Comparison of ENCODE assay signal across 1 cellular context in genomic region chr1:12161662-12162458, GRCh38.
TF ChIP-seq lines count a peak whose summit lies in the region.

No MANE protein-coding gene starts in this region.

TF ChIP-seq in GM12878, 131 proteins besides CTCF, POLR2A, EP300 and RAD21 (continued from another document and continues in another):
- TF ChIP-seq, protein P1, sequence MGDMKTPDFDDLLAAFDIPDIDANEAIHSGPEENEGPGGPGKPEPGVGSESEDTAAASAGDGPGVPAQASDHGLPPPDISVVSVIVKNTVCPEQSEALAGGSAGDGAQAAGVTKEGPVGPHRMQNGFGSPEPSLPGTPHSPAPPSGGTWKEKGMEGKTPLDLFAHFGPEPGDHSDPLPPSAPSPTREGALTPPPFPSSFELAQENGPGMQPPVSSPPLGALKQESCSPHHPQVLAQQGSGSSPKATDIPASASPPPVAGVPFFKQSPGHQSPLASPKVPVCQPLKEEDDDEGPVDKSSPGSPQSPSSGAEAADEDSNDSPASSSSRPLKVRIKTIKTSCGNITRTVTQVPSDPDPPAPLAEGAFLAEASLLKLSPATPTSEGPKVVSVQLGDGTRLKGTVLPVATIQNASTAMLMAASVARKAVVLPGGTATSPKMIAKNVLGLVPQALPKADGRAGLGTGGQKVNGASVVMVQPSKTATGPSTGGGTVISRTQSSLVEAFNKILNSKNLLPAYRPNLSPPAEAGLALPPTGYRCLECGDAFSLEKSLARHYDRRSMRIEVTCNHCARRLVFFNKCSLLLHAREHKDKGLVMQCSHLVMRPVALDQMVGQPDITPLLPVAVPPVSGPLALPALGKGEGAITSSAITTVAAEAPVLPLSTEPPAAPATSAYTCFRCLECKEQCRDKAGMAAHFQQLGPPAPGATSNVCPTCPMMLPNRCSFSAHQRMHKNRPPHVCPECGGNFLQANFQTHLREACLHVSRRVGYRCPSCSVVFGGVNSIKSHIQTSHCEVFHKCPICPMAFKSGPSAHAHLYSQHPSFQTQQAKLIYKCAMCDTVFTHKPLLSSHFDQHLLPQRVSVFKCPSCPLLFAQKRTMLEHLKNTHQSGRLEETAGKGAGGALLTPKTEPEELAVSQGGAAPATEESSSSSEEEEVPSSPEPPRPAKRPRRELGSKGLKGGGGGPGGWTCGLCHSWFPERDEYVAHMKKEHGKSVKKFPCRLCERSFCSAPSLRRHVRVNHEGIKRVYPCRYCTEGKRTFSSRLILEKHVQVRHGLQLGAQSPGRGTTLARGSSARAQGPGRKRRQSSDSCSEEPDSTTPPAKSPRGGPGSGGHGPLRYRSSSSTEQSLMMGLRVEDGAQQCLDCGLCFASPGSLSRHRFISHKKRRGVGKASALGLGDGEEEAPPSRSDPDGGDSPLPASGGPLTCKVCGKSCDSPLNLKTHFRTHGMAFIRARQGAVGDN (IDR thresholded peaks at IDR 0.05): peak; percentile 84
- TF ChIP-seq CBFB (IDR thresholded peaks at IDR 0.05; ENCODE audit: low read depth) (no peak; the same call in 1 of the 2 replicates), MYB (IDR thresholded peaks at IDR 0.05; ENCODE audit: borderline replicate concordance, low read depth, low read length) (peak; percentile 79; the same call in 1 of the 2 replicates), MTA2 (IDR thresholded peaks at IDR 0.05; ENCODE audit: low read depth) (peak; percentile 82; the same call in 1 of the 2 replicates), MYC (IDR thresholded peaks at IDR 0.05; ENCODE audit: insufficient read depth, insufficient read length, insufficient replicate concordance, low read length, severe bottlenecking) (no peak), NR2C1 (IDR thresholded peaks at IDR 0.05) (no peak), PAX8 (IDR thresholded peaks at IDR 0.05) (no peak), JUND (IDR thresholded peaks at IDR 0.05; ENCODE audit: low read depth, low read length) (peak; percentile 90), NR2C2 (IDR thresholded peaks at IDR 0.05; ENCODE audit: borderline replicate concordance, control insufficient read depth, insufficient read length, low read depth) (no peak), BHLHE40 (IDR thresholded peaks at IDR 0.05; ENCODE audit: borderline replicate concordance in 1 of 2, low read depth in 2 of 2, low read length in 1 of 2) (peak; percentile 75 to 87), MXI1 (IDR thresholded peaks at IDR 0.05; ENCODE audit: low read depth, low read length) (peak; percentile 79; the same call in 1 of the 2 replicates), CBX3 (IDR thresholded peaks at IDR 0.05; ENCODE audit: borderline replicate concordance, low read depth) (no peak), CREB1 (IDR thresholded peaks at IDR 0.05; ENCODE audit: low read depth) (0 out of 2 replicates have a peak, but pooled peaks have one; percentile 34), YY1 (IDR thresholded peaks at IDR 0.05; ENCODE audit: low read depth, low read length) (no peak; the same call in 1 of the 2 replicates), MAX (IDR thresholded peaks at IDR 0.05; ENCODE audit: low read depth, low read length) (no peak; the same call in 1 of the 2 replicates), PAX5 (IDR thresholded peaks at IDR 0.05; ENCODE audit: borderline replicate concordance, low read depth, low read length) (peak; percentile 65; the same call in 1 of the 2 replicates), ZZZ3 (IDR thresholded peaks at IDR 0.05; ENCODE audit: control insufficient read depth, insufficient read length, low read depth) (no peak), NFXL1 (IDR thresholded peaks at IDR 0.05; ENCODE audit: borderline replicate concordance) (no peak), ATF3 (IDR thresholded peaks at IDR 0.05; ENCODE audit: borderline replicate concordance, extremely low read depth, low read depth, low read length) (no peak), TCF7 (IDR thresholded peaks at IDR 0.05; ENCODE audit: borderline replicate concordance) (no peak), CBX5 (IDR thresholded peaks at IDR 0.05; ENCODE audit: low read depth) (no peak), ZNF24 (IDR thresholded peaks at IDR 0.05) (peak; percentile 51; the same call in 1 of the 2 replicates), SREBF2 (IDR thresholded peaks at IDR 0.05; ENCODE audit: low read length) (no peak), ZBTB40 (IDR thresholded peaks at IDR 0.05; ENCODE audit: borderline replicate concordance) (no peak), PBX3 (IDR thresholded peaks at IDR 0.05; ENCODE audit: insufficient replicate concordance, low read depth, low read length) (no peak)
- TF ChIP-seq, protein P2, sequence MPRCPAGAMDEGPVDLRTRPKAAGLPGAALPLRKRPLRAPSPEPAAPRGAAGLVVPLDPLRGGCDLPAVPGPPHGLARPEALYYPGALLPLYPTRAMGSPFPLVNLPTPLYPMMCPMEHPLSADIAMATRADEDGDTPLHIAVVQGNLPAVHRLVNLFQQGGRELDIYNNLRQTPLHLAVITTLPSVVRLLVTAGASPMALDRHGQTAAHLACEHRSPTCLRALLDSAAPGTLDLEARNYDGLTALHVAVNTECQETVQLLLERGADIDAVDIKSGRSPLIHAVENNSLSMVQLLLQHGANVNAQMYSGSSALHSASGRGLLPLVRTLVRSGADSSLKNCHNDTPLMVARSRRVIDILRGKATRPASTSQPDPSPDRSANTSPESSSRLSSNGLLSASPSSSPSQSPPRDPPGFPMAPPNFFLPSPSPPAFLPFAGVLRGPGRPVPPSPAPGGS (IDR thresholded peaks at IDR 0.05; ENCODE audit: borderline replicate concordance, insufficient read depth, low read depth, low read length, poor library complexity, severe bottlenecking): peak; percentile 34
- TF ChIP-seq, protein P3, sequence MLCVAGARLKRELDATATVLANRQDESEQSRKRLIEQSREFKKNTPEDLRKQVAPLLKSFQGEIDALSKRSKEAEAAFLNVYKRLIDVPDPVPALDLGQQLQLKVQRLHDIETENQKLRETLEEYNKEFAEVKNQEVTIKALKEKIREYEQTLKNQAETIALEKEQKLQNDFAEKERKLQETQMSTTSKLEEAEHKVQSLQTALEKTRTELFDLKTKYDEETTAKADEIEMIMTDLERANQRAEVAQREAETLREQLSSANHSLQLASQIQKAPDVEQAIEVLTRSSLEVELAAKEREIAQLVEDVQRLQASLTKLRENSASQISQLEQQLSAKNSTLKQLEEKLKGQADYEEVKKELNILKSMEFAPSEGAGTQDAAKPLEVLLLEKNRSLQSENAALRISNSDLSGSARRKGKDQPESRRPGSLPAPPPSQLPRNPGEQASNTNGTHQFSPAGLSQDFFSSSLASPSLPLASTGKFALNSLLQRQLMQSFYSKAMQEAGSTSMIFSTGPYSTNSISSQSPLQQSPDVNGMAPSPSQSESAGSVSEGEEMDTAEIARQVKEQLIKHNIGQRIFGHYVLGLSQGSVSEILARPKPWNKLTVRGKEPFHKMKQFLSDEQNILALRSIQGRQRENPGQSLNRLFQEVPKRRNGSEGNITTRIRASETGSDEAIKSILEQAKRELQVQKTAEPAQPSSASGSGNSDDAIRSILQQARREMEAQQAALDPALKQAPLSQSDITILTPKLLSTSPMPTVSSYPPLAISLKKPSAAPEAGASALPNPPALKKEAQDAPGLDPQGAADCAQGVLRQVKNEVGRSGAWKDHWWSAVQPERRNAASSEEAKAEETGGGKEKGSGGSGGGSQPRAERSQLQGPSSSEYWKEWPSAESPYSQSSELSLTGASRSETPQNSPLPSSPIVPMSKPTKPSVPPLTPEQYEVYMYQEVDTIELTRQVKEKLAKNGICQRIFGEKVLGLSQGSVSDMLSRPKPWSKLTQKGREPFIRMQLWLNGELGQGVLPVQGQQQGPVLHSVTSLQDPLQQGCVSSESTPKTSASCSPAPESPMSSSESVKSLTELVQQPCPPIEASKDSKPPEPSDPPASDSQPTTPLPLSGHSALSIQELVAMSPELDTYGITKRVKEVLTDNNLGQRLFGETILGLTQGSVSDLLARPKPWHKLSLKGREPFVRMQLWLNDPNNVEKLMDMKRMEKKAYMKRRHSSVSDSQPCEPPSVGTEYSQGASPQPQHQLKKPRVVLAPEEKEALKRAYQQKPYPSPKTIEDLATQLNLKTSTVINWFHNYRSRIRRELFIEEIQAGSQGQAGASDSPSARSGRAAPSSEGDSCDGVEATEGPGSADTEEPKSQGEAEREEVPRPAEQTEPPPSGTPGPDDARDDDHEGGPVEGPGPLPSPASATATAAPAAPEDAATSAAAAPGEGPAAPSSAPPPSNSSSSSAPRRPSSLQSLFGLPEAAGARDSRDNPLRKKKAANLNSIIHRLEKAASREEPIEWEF (IDR thresholded peaks at IDR 0.05; ENCODE audit: insufficient replicate concordance, low read depth, low read length): peak; percentile 32
- TF ChIP-seq, protein P4, sequence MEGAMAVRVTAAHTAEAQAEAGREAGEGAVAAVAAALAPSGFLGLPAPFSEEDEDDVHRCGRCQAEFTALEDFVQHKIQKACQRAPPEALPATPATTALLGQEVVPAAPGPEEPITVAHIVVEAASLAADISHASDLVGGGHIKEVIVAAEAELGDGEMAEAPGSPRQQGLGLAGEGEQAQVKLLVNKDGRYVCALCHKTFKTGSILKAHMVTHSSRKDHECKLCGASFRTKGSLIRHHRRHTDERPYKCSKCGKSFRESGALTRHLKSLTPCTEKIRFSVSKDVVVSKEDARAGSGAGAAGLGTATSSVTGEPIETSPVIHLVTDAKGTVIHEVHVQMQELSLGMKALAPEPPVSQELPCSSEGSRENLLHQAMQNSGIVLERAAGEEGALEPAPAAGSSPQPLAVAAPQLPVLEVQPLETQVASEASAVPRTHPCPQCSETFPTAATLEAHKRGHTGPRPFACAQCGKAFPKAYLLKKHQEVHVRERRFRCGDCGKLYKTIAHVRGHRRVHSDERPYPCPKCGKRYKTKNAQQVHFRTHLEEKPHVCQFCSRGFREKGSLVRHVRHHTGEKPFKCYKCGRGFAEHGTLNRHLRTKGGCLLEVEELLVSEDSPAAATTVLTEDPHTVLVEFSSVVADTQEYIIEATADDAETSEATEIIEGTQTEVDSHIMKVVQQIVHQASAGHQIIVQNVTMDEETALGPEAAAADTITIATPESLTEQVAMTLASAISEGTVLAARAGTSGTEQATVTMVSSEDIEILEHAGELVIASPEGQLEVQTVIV (IDR thresholded peaks at IDR 0.05; ENCODE audit: borderline replicate concordance, partially characterized antibody): no peak
- TF ChIP-seq, protein P5, sequence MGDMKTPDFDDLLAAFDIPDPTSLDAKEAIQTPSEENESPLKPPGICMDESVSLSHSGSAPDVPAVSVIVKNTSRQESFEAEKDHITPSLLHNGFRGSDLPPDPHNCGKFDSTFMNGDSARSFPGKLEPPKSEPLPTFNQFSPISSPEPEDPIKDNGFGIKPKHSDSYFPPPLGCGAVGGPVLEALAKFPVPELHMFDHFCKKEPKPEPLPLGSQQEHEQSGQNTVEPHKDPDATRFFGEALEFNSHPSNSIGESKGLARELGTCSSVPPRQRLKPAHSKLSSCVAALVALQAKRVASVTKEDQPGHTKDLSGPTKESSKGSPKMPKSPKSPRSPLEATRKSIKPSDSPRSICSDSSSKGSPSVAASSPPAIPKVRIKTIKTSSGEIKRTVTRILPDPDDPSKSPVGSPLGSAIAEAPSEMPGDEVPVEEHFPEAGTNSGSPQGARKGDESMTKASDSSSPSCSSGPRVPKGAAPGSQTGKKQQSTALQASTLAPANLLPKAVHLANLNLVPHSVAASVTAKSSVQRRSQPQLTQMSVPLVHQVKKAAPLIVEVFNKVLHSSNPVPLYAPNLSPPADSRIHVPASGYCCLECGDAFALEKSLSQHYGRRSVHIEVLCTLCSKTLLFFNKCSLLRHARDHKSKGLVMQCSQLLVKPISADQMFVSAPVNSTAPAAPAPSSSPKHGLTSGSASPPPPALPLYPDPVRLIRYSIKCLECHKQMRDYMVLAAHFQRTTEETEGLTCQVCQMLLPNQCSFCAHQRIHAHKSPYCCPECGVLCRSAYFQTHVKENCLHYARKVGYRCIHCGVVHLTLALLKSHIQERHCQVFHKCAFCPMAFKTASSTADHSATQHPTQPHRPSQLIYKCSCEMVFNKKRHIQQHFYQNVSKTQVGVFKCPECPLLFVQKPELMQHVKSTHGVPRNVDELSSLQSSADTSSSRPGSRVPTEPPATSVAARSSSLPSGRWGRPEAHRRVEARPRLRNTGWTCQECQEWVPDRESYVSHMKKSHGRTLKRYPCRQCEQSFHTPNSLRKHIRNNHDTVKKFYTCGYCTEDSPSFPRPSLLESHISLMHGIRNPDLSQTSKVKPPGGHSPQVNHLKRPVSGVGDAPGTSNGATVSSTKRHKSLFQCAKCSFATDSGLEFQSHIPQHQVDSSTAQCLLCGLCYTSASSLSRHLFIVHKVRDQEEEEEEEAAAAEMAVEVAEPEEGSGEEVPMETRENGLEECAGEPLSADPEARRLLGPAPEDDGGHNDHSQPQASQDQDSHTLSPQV (IDR thresholded peaks at IDR 0.05): no peak
